ENCODE assay signal across 7 cellular contexts in genomic region chr11:10459029-10459970, GRCh38. TPM values are rescaled to one million over a fixed set of nuclear protein-coding genes. Genes with fewer than 3 reads are reported as not detected.
A peak's percentile ranks its signal among the peaks of the same experiment; 100 is the strongest.
DNase-seq lines count a peak whose midpoint lies in the region; ATAC-seq lines count a peak whose summit lies in the region.

No MANE protein-coding gene starts in this region.

- intact Hi-C loops in activated naive CD4-positive, alpha-beta T cell treated with anti-CD3 and anti-CD28 coated beads for 36 hours (cut with micrococcal nuclease) = loop anchor here (1.0 to 10.0 kb wide), 10 partner anchors 30 to 1454 kb away; partner anchors contain the start of genes ADM, EIF4G2, NRIP3 and USP47

- peak overlapping the region; percentile 98 for H3K27ac Mint-ChIP-seq in activated naive CD4-positive, alpha-beta T cell treated with anti-CD3 and anti-CD28 coated beads for 36 hours
- H3K27ac Mint-ChIP-seq in natural killer cell treated with Interleukin-12 subunit alpha and Interleukin-12 subunit beta and Interleukin-15 and Interleukin-18, amount 100 ng/mL, for 72 hours = peak overlapping the region; percentile 95 to 99

- DNase-seq in SKM-1 (lab: John Stamatoyannopoulos, UW; ENCODE audit: unreplicated experiment) = peak; percentile 42
- peak; percentile 80 for DNase-seq in activated naive CD4-positive, alpha-beta T cell treated with anti-CD3 and anti-CD28 coated beads for 36 hours
- peak; percentile 68 for DNase-seq in natural killer cell treated with Interleukin-12 subunit alpha and Interleukin-12 subunit beta and Interleukin-15 and Interleukin-18, amount 100 ng/mL, for 72 hours (ENCODE audit: low spot score)
- DNase-seq in SHP77 treated with DMSO at 0.1 percent for 48 hours (lab: John Stamatoyannopoulos, UW) = no peak
- no peak for DNase-seq in NCI-H526 (lab: John Stamatoyannopoulos, UW)

- peaks cover 19% of the 10 kb centered on the region for H3K36me3 Mint-ChIP-seq in activated naive CD4-positive, alpha-beta T cell treated with anti-CD3 and anti-CD28 coated beads for 36 hours (ENCODE audit: low read depth)
- H3K36me3 Mint-ChIP-seq in natural killer cell treated with Interleukin-12 subunit alpha and Interleukin-12 subunit beta and Interleukin-15 and Interleukin-18, amount 100 ng/mL, for 72 hours = no peaks in the 10 kb centered on the region

- H3K9me3 Mint-ChIP-seq in activated naive CD4-positive, alpha-beta T cell treated with anti-CD3 and anti-CD28 coated beads for 36 hours = no peaks in the 10 kb centered on the region
- no peaks in the 10 kb centered on the region for H3K9me3 Mint-ChIP-seq in natural killer cell treated with Interleukin-12 subunit alpha and Interleukin-12 subunit beta and Interleukin-15 and Interleukin-18, amount 100 ng/mL, for 72 hours

- no peaks in the 10 kb centered on the region for H3K27me3 Mint-ChIP-seq in activated naive CD4-positive, alpha-beta T cell treated with anti-CD3 and anti-CD28 coated beads for 36 hours (ENCODE audit: low read depth)
- no peaks in the 10 kb centered on the region for H3K27me3 Mint-ChIP-seq in natural killer cell treated with Interleukin-12 subunit alpha and Interleukin-12 subunit beta and Interleukin-15 and Interleukin-18, amount 100 ng/mL, for 72 hours

- peak overlapping the region; percentile 63 for H3K4me3 Mint-ChIP-seq in activated naive CD4-positive, alpha-beta T cell treated with anti-CD3 and anti-CD28 coated beads for 36 hours
- peak overlapping the region; percentile 85 for H3K4me3 Mint-ChIP-seq in natural killer cell treated with Interleukin-12 subunit alpha and Interleukin-12 subunit beta and Interleukin-15 and Interleukin-18, amount 100 ng/mL, for 72 hours

- peaks cover 55% of the 10 kb centered on the region for H3K4me1 Mint-ChIP-seq in activated naive CD4-positive, alpha-beta T cell treated with anti-CD3 and anti-CD28 coated beads for 36 hours (ENCODE audit: low read depth)
- H3K4me1 Mint-ChIP-seq in natural killer cell treated with Interleukin-12 subunit alpha and Interleukin-12 subunit beta and Interleukin-15 and Interleukin-18, amount 100 ng/mL, for 72 hours (ENCODE audit: low read depth in 2 of 2) = peaks cover 32 to 37% of the 10 kb centered on the region in 2 donors

- ATAC-seq in GM19025 (IDR thresholded peaks at IDR 0.05; ENCODE audit: low read depth, unreplicated experiment) (peak; percentile 57), HG02973 (IDR thresholded peaks at IDR 0.05; ENCODE audit: unreplicated experiment) (peak; percentile 43)
- ATAC-seq in natural killer cell treated with Interleukin-12 subunit alpha and Interleukin-12 subunit beta and Interleukin-15 and Interleukin-18, amount 100 ng/mL, for 72 hours = peak; percentile 78 to 85

- CTCF ChIA-PET in activated naive CD4-positive, alpha-beta T cell treated with anti-CD3 and anti-CD28 coated beads for 36 hours (lab: Charles Lee) = interaction anchor here (0.6 to 2.2 kb wide), 3 partner anchors 46 to 82 kb away, joined by 3 to 10 read pairs (median 9); partner anchors contain the start of gene RNF141

RNA-seq across cellular contexts. Expression of gene AMPD3, which starts 4.2 kb away (rescaled TPM):
- total RNA-seq in activated naive CD4-positive, alpha-beta T cell treated with anti-CD3 and anti-CD28 coated beads for 36 hours = 10 to 100 TPM; 11.5 to 13.0 TPM
- total RNA-seq in natural killer cell treated with Interleukin-12 subunit alpha and Interleukin-12 subunit beta and Interleukin-15 and Interleukin-18, amount 100 ng/mL, for 72 hours = 10 to 100 TPM; 10.9 to 11.3 TPM

Comparison
In these comparisons a context has a peak if more than half of its experiments do, and no peak if none do; other contexts are left out.
1. DNase-seq: peak in SKM-1 (single experiment), activated naive CD4-positive, alpha-beta T cell treated with anti-CD3 and anti-CD28 coated beads for 36 hours (single experiment) and natural killer cell treated with Interleukin-12 subunit alpha and Interleukin-12 subunit beta and Interleukin-15 and Interleukin-18, amount 100 ng/mL, for 72 hours (single experiment); none in SHP77 treated with DMSO at 0.1 percent for 48 hours (single experiment) and NCI-H526 (0 of 2).
2. Peak in every context shown above with its lines, with median percentiles within 50 percentile points of each other: ATAC-seq.